Comparison of ENCODE assay signal across 8 cellular contexts in genomic region chr10:79347226-79347893, GRCh38. TPM values are rescaled to one million over a fixed set of nuclear protein-coding genes. Genes with fewer than 3 reads are reported as not detected.
DNase-seq lines count a peak whose midpoint lies in the region; ATAC-seq, FAIRE-seq and TF ChIP-seq lines count a peak whose summit lies in the region.

PPIF (plus strand) TSS chr10:79347469; CDS start chr10:79347549, 80 bp downstream.

- H3K4me3 ChIP-seq in right atrium auricular region = peak within 1 kb of the TSS; percentile 58 to 87

- H3K27ac ChIP-seq in right atrium auricular region = peak within 1 kb of the TSS; percentile 89 to 94

- H3K9me3 ChIP-seq in right atrium auricular region = no peaks in the 10 kb centered on the region

- intact Hi-C loops in T-helper 2 cell treated with Interferon-gamma antibody and Interleukin-4, amounts not matched to agents 100 ng/mL and 5 ng/mL, for 36 hours (cut with micrococcal nuclease) = loop anchor here (1.0 to 10.0 kb wide), 9 partner anchors 16 to 1313 kb away; partner anchors contain the start of genes RPS24, TMEM254, ZCCHC24 and ZMIZ1

- peaks cover 3 to 34% of the 10 kb centered on the region in 2 donors for H3K4me1 ChIP-seq in right atrium auricular region

- TF ChIP-seq POLR2A in GM15510 (IDR thresholded peaks at IDR 0.05; ENCODE audit: borderline replicate concordance, extremely low read depth, insufficient read length) = peak; percentile 94

- DNase-seq in NCI-H1436 (lab: John Stamatoyannopoulos, UW) = peak; percentile 86
- DNase-seq in anterior cingulate cortex (lab: John Stamatoyannopoulos, UW) = peak in 57 of 58 donors; percentile 54 to 96 (median 89)
- DNase-seq in right atrium auricular region (ENCODE audit: low spot score) = peak; percentile 94
- DNase-seq in pulmonary artery endothelial cell (ENCODE audit: low read depth, low spot score) = peak; percentile 71
- peak; percentile 97 for DNase-seq in urothelium cell line (ENCODE audit: low spot score)

- no peaks in the 10 kb centered on the region for H3K27me3 ChIP-seq in right atrium auricular region

- peaks cover 33% of the 10 kb centered on the region for H3K36me3 ChIP-seq in right atrium auricular region

- peak; percentile 74 for ATAC-seq in HG02840 (IDR thresholded peaks at IDR 0.05; ENCODE audit: low FRiP score, unreplicated experiment)

- peak; percentile 99 for TF ChIP-seq CTCF in right atrium auricular region (IDR thresholded peaks at IDR 0.05)

- FAIRE-seq in urothelium cell line (lab: Jason Lieb, UNC) = peak; percentile 30

RNA-seq across cellular contexts. Expression of gene PPIF, which starts in this region (rescaled TPM):
- 89.0 and 91.0 TPM in 2 replicates for total RNA-seq in T-helper 2 cell treated with Interferon-gamma antibody and Interleukin-4, amounts not matched to agents 100 ng/mL and 5 ng/mL, for 36 hours
- total RNA-seq in right atrium auricular region (10 to 100 TPM; 63.0 to 87.6 TPM), pulmonary artery endothelial cell (17.9 and 18.6 TPM in 2 replicates)

Comparison
In these comparisons a context has a peak if more than half of its experiments do, and no peak if none do; other contexts are left out.
1. Peak in every context shown above with its lines: DNase-seq, ATAC-seq, H3K4me3 ChIP-seq and H3K27ac ChIP-seq.